Comparison of ENCODE assay signal across 30 cellular contexts in the genomic region with DNA sequence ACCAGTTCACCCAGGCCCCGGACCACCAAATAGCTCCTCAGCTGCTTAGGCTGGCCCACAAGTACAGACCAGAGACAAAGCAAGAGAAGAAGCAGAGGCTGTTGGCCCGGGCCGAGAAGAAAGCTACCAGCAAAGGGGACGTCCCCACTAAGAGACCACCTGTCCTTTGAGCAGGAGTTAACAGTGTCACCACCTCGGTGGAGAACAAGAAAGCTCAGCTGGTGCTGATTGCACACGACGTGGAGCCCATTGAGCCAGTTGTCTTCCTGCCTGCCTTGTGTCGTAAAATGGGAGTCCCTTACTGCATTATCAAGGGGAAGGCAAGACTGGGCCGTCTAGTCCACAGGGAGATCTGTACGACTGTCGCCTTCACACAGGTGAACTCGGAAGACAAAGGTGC. TPM values are rescaled to one million over a fixed set of nuclear protein-coding genes. Genes with fewer than 3 reads are reported as not detected.
"Had no signal": no experiment of that assay in that cellular context is flagged by ENCODE, and none has a peak within 500 bp of the region (broad histone marks: within the 10 kb centered on the region; RNA-seq: fewer than 3 reads in every experiment).

No MANE protein-coding gene starts in this region.

- H3K27ac ChIP-seq: ascending aorta, breast epithelium, cardiac muscle cell, colonic mucosa, WERI-Rb-1 had no signal

- H3K9me3 Mint-ChIP-seq: activated B cell treated with CpG ODN at 0.5 μM for 24 hours; activated CD8-positive, alpha-beta T cell treated with anti-CD3 and anti-CD28 coated beads for 36 hours; activated T-cell treated with anti-CD3 and anti-CD28 coated beads, Interleukin-2, amount 50 U/mL, for 4 hours; activated T-helper 17 cell treated with anti-CD3 and anti-CD28 coated beads, Interleukin-2, amount 50 U/mL, for 72 hours; brain; T-helper 2 cell treated with Interferon-gamma antibody and Interleukin-4, amounts not matched to agents 5 μg/mL and 100 μg/mL, for 36 hours had no signal

- ATAC-seq: activated CD4-positive, CD25-positive, alpha-beta regulatory T cell treated with anti-CD3 and anti-CD28 coated beads, Interleukin-2, amount 50 U/mL, for 24 hours; activated CD8-positive, alpha-beta T cell treated with anti-CD3 and anti-CD28 coated beads for 36 hours; activated T-cell treated with anti-CD3 and anti-CD28 coated beads, Interleukin-2, amount 50 U/mL, for 4 hours; activated T-helper 17 cell treated with anti-CD3 and anti-CD28 coated beads, Interleukin-2, amount 50 U/mL, for 72 hours; esophagus mucosa; T-helper 17 cell had no signal

- H3K4me1 ChIP-seq: ascending aorta, breast epithelium, colonic mucosa had no signal

- H3K27me3 Mint-ChIP-seq: activated T-helper 17 cell treated with anti-CD3 and anti-CD28 coated beads, Interleukin-2, amount 50 U/mL, for 72 hours had no signal

- H3K4me3 ChIP-seq: ascending aorta, breast epithelium, cardiac muscle cell, colonic mucosa had no signal

- H3K9me3 ChIP-seq: ascending aorta, breast epithelium, colonic mucosa had no signal

- DNase-seq: activated B cell treated with CpG ODN at 0.5 μM for 24 hours; activated CD4-positive, alpha-beta T cell treated with anti-CD3 and anti-CD28 coated beads for 48 hours; activated CD4-positive, alpha-beta T cell treated with anti-CD3 and anti-CD28 coated beads, Interleukin-2, amount 50 U/mL, for 1 hour; activated CD4-positive, alpha-beta T cell treated with anti-CD3 and anti-CD28 coated beads, Interleukin-2, amount 50 U/mL, for 48 hours; activated CD8-positive, alpha-beta memory T cell treated with anti-CD3 and anti-CD28 coated beads for 24 hours; activated CD8-positive, alpha-beta T cell treated with anti-CD3 and anti-CD28 coated beads for 36 hours; activated effector memory CD4-positive, alpha-beta T cell treated with Interleukin-2 at 50 U/mL for 16 hours; activated gamma-delta T cell treated with Interleukin-2 at 50 U/mL for 16 hours; activated naive CD4-positive, alpha-beta T cell treated with anti-CD3 and anti-CD28 coated beads, Interleukin-2, amount 50 U/mL, for 16 hours; activated naive CD4-positive, alpha-beta T cell treated with Interleukin-2 at 50 U/mL for 16 hours; activated T-cell treated with anti-CD3 and anti-CD28 coated beads, Interleukin-2, amount 50 U/mL, for 4 hours; central memory CD4-positive, alpha-beta T cell; cerebellar nuclear complex; colonic mucosa; effector CD8-positive, alpha-beta T cell; foreskin fibroblast; T-helper 1 cell; T-helper 17 cell; T1000; WERI-Rb-1 had no signal

- H3K4me1 Mint-ChIP-seq: activated B cell treated with CpG ODN at 0.5 μM for 24 hours; activated T-helper 17 cell treated with anti-CD3 and anti-CD28 coated beads, Interleukin-2, amount 50 U/mL, for 72 hours; brain; T-helper 17 cell had no signal

- H3K27me3 ChIP-seq: ascending aorta, colonic mucosa had no signal

- H3K36me3 ChIP-seq: breast epithelium, cardiac muscle cell, colonic mucosa, WERI-Rb-1 had no signal

- H3K27ac Mint-ChIP-seq: activated B cell treated with CpG ODN at 0.5 μM for 24 hours; activated CD8-positive, alpha-beta T cell treated with anti-CD3 and anti-CD28 coated beads for 36 hours; activated naive CD8-positive, alpha-beta T cell; activated T-helper 17 cell treated with anti-CD3 and anti-CD28 coated beads, Interleukin-2, amount 50 U/mL, for 72 hours; brain; T-helper 17 cell; T-helper 2 cell treated with Interferon-gamma antibody and Interleukin-4, amounts not matched to agents 5 μg/mL and 100 μg/mL, for 36 hours had no signal

- FAIRE-seq: frontal cortex had no signal

- H3K4me3 Mint-ChIP-seq: activated B cell treated with CpG ODN at 0.5 μM for 24 hours; activated CD8-positive, alpha-beta T cell treated with anti-CD3 and anti-CD28 coated beads for 36 hours; activated naive CD8-positive, alpha-beta T cell; activated T-cell treated with anti-CD3 and anti-CD28 coated beads, Interleukin-2, amount 50 U/mL, for 4 hours; activated T-helper 17 cell treated with anti-CD3 and anti-CD28 coated beads, Interleukin-2, amount 50 U/mL, for 72 hours; brain; T-helper 17 cell; T-helper 2 cell treated with Interferon-gamma antibody and Interleukin-4, amounts not matched to agents 5 μg/mL and 100 μg/mL, for 36 hours had no signal

RNA-seq across cellular contexts. Expression of a gene that starts 15.4 kb away (rescaled TPM):
- total RNA-seq: activated B cell treated with CpG ODN at 0.5 μM for 24 hours; activated CD8-positive, alpha-beta T cell treated with anti-CD3 and anti-CD28 coated beads for 36 hours; activated T-helper 17 cell treated with anti-CD3 and anti-CD28 coated beads, Interleukin-2, amount 50 U/mL, for 72 hours; T-helper 17 cell had no signal

RNA-seq across cellular contexts. Expression of a gene that starts 40.9 kb away (rescaled TPM):
- total RNA-seq: activated B cell treated with CpG ODN at 0.5 μM for 24 hours; activated CD8-positive, alpha-beta T cell treated with anti-CD3 and anti-CD28 coated beads for 36 hours; activated T-cell treated with anti-CD3 and anti-CD28 coated beads, Interleukin-2, amount 50 U/mL, for 4 hours; activated T-helper 17 cell treated with anti-CD3 and anti-CD28 coated beads, Interleukin-2, amount 50 U/mL, for 72 hours; T-helper 17 cell had no signal

RNA-seq across cellular contexts. Expression of a gene that starts 52.7 kb away (rescaled TPM):
- total RNA-seq: activated B cell treated with CpG ODN at 0.5 μM for 24 hours; activated CD8-positive, alpha-beta T cell treated with anti-CD3 and anti-CD28 coated beads for 36 hours; activated T-cell treated with anti-CD3 and anti-CD28 coated beads, Interleukin-2, amount 50 U/mL, for 4 hours; activated T-helper 17 cell treated with anti-CD3 and anti-CD28 coated beads, Interleukin-2, amount 50 U/mL, for 72 hours had no signal
